In the genomic region with DNA sequence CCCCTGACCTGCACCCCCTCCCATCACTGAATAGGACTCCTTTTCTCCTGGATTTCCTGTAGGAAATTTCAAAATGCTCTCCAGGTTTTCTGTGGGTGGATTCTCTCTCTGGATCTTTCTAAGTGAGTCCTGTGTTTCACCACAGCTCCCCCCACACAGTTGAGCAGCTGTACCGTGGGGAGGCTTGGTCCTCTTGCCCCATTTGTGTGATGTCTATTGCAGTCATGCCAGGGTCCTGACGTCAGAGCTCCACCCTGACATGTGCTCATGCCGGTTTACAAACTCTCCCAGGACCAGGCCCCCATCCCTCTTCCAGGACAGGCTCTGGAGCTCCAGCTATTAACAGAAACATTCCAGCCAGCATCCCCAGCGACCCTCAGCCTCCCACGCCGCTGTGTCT, we compare ENCODE assay signal across 8 cellular contexts.
A peak's percentile ranks its signal among the peaks of the same experiment; 100 is the strongest.
DNase-seq lines count a peak whose midpoint lies in the region; ATAC-seq and TF ChIP-seq lines count a peak whose summit lies in the region.
"Not testable (repeated sequence)": the region's sequence is repeated elsewhere in the genome, so short reads cannot be mapped to it uniquely, and the experiment has no call there.

No MANE protein-coding gene starts in this region.

- 47 to 60% (median 51%) methylated on average over 3 of the region's 6 CpGs for WGBS in adrenal gland, 4 donors
- WGBS in right cardiac atrium = 30% methylated on average over 3 of the region's 6 CpGs

- peak overlapping the region in 1 of 3 experiments; percentile 21 for H3K4me3 Mint-ChIP-seq in nephron

- H3K4me3 ChIP-seq in AG09309 (ENCODE audit: control insufficient read depth, low read depth, low read length); adrenal gland; colonic mucosa; fibroblast of the aortic adventitia (ENCODE audit: low read depth, low read length); right cardiac atrium (ENCODE audit: low read length): not testable (repeated sequence)

- not testable (repeated sequence) for H3K27me3 Mint-ChIP-seq in nephron (ENCODE audit: low read depth)

- not testable (repeated sequence) for H3K36me3 ChIP-seq in adrenal gland (replicated peaks in 1 of 2); colonic mucosa

- not testable (repeated sequence) for H3K36me3 Mint-ChIP-seq in nephron (ENCODE audit: low read depth)

- DNase-seq in AG09309 (ENCODE audit: low read depth) = peak; percentile 2
- peak; percentile 37 for DNase-seq in HCEC 1CT
- DNase-seq in adrenal gland = peak in 4 of 7 donors; percentile 13 to 67 (median 21)
- DNase-seq in colonic mucosa = peak; percentile 28
- peak; percentile 75 for DNase-seq in fibroblast of the aortic adventitia (ENCODE audit: low read depth)
- peak; percentile 77 to 92 (median 85) for DNase-seq in right cardiac atrium
- peak; percentile 5 for DNase-seq in superior temporal gyrus (ENCODE audit: extremely low spot score)

- H3K9me3 Mint-ChIP-seq in nephron = not testable (repeated sequence)

- ATAC-seq in right cardiac atrium = peak; percentile 56 to 81

- not testable (repeated sequence) for H3K27ac ChIP-seq in adrenal gland; colonic mucosa; right cardiac atrium (ENCODE audit: low read length)

- peak overlapping the region; percentile 5 to 79 (median 58) for H3K27ac Mint-ChIP-seq in nephron

- H3K4me1 Mint-ChIP-seq in nephron = peaks cover 11% of the 10 kb centered on the region

- not testable (repeated sequence) for H3K4me1 ChIP-seq in adrenal gland (replicated peaks in 1 of 2); colonic mucosa; right cardiac atrium (ENCODE audit: control insufficient read depth, insufficient read depth, low read length)

- H3K9ac ChIP-seq in colonic mucosa (ENCODE audit: low read depth in 2 of 2, low read length in 2 of 2) = not testable (repeated sequence)

- not testable (repeated sequence) for TF ChIP-seq POLR2A in adrenal gland (IDR thresholded peaks at IDR 0.05)

- not testable (repeated sequence) for H3K9me3 ChIP-seq in adrenal gland (replicated peaks in 1 of 3); colonic mucosa; right cardiac atrium (ENCODE audit: control insufficient read depth, low read length)

- intact Hi-C loops in adrenal gland (cut with DNase I); colonic mucosa (cut with DNase I); right cardiac atrium (cut with DNase I): not testable (repeated sequence)

- H3K27me3 ChIP-seq in adrenal gland; colonic mucosa; right cardiac atrium (ENCODE audit: control insufficient read depth, insufficient read depth): not testable (repeated sequence)

- not testable (repeated sequence) for TF ChIP-seq CTCF in AG09309 (IDR thresholded peaks at IDR 0.05; ENCODE audit: control insufficient read depth, insufficient read depth, low read depth, low read length, missing control alignments); adrenal gland (IDR thresholded peaks at IDR 0.05); colonic mucosa (IDR thresholded peaks at IDR 0.05); fibroblast of the aortic adventitia (IDR thresholded peaks at IDR 0.05; ENCODE audit: insufficient read depth, low read length); nephron (IDR thresholded peaks at IDR 0.05; ENCODE audit: unreplicated experiment in 3 of 3)

Comparison
In these comparisons a context has a peak if more than half of its experiments do, and no peak if none do; other contexts are left out.
1. DNase-seq: peak in every context shown above with its lines; median percentile 85 in right cardiac atrium; 75 in fibroblast of the aortic adventitia; 37 in HCEC 1CT; 28 in colonic mucosa; 21 in adrenal gland; 5 in superior temporal gyrus; 2 in AG09309.